ENCODE assay signal across 27 cellular contexts in genomic region chr20:13841206-13841605, GRCh38.
"Had no signal": no experiment of that assay in that cellular context is flagged by ENCODE, and none has a peak within 500 bp of the region (broad histone marks: within the 10 kb centered on the region; RNA-seq: fewer than 3 reads in every experiment).

No MANE protein-coding gene starts in this region.

- H3K9me3 Mint-ChIP-seq: activated B cell treated with CpG ODN at 0.5 μM for 24 hours; activated CD8-positive, alpha-beta T cell treated with anti-CD3 and anti-CD28 coated beads for 36 hours; activated naive CD4-positive, alpha-beta T cell treated with anti-CD3 and anti-CD28 coated beads, Interleukin-2, amount 10 ng/mL, durations not matched to agents 7 days and 5 days; activated naive CD4-positive, alpha-beta T cell treated with anti-CD3 and anti-CD28 coated beads, Interleukin-2, amount 50 U/mL, for 72 hours; activated naive CD8-positive, alpha-beta T cell treated with anti-CD3 and anti-CD28 coated beads, Interleukin-2, amount 10 ng/mL, durations not matched to agents 7 days and 5 days; activated T-cell treated with anti-CD3 and anti-CD28 coated beads, Interleukin-2, amount 50 U/mL, for 4 hours; activated T-helper 1 cell treated with anti-CD3 and anti-CD28 coated beads, Interleukin-12 subunit alpha, Interleukin-12 subunit beta, Interleukin-2, Interleukin-4 antibody, amounts not matched to agents 30 ng/mL and 10 ng/mL and 1 ng/mL, durations not matched to agents 14 hours and 24 hours and 36 hours; activated T-helper 2 cell treated with anti-CD3 and anti-CD28 coated beads, Interferon-gamma antibody, Interleukin-2, Interleukin-4, amounts not matched to agents 10 μg/mL and 5 μg/mL and 100 μg/mL, durations not matched to agents 14 hours and 24 hours and 36 hours; brain; effector memory CD8-positive, alpha-beta T cell; T-helper 2 cell treated with Interferon-gamma antibody and Interleukin-4, amounts not matched to agents 5 μg/mL and 100 μg/mL, for 36 hours had no signal

- H3K36me3 Mint-ChIP-seq: activated naive CD4-positive, alpha-beta T cell treated with anti-CD3 and anti-CD28 coated beads, Interleukin-2, amount 10 ng/mL, durations not matched to agents 7 days and 5 days; activated naive CD4-positive, alpha-beta T cell treated with anti-CD3 and anti-CD28 coated beads, Interleukin-2, amount 50 U/mL, for 72 hours; activated naive CD8-positive, alpha-beta T cell treated with anti-CD3 and anti-CD28 coated beads, Interleukin-2, amount 10 ng/mL, durations not matched to agents 7 days and 5 days; brain had no signal

- H3K27ac Mint-ChIP-seq: activated B cell treated with CpG ODN at 0.5 μM for 24 hours; activated CD8-positive, alpha-beta T cell treated with anti-CD3 and anti-CD28 coated beads for 36 hours; activated naive CD4-positive, alpha-beta T cell treated with anti-CD3 and anti-CD28 coated beads, Interleukin-2, amount 10 ng/mL, durations not matched to agents 7 days and 5 days; activated naive CD4-positive, alpha-beta T cell treated with anti-CD3 and anti-CD28 coated beads, Interleukin-2, amount 50 U/mL, for 72 hours; activated naive CD8-positive, alpha-beta T cell treated with anti-CD3 and anti-CD28 coated beads, Interleukin-2, amount 10 ng/mL, durations not matched to agents 7 days and 5 days; activated T-helper 1 cell treated with anti-CD3 and anti-CD28 coated beads, Interleukin-12 subunit alpha, Interleukin-12 subunit beta, Interleukin-2, Interleukin-4 antibody, amounts not matched to agents 30 ng/mL and 10 ng/mL and 1 ng/mL, durations not matched to agents 14 hours and 24 hours and 36 hours; activated T-helper 2 cell treated with anti-CD3 and anti-CD28 coated beads, Interferon-gamma antibody, Interleukin-2, Interleukin-4, amounts not matched to agents 10 μg/mL and 5 μg/mL and 100 μg/mL, durations not matched to agents 14 hours and 24 hours and 36 hours; brain; effector memory CD8-positive, alpha-beta T cell; T-helper 2 cell treated with Interferon-gamma antibody and Interleukin-4, amounts not matched to agents 5 μg/mL and 100 μg/mL, for 36 hours had no signal

- H3K4me1 Mint-ChIP-seq: activated B cell treated with CpG ODN at 0.5 μM for 24 hours; activated naive CD4-positive, alpha-beta T cell treated with anti-CD3 and anti-CD28 coated beads, Interleukin-2, amount 10 ng/mL, durations not matched to agents 7 days and 5 days; activated naive CD8-positive, alpha-beta T cell treated with anti-CD3 and anti-CD28 coated beads, Interleukin-2, amount 10 ng/mL, durations not matched to agents 7 days and 5 days; brain had no signal

- H3K4me3 Mint-ChIP-seq: activated B cell treated with CpG ODN at 0.5 μM for 24 hours; activated CD8-positive, alpha-beta T cell treated with anti-CD3 and anti-CD28 coated beads for 36 hours; activated naive CD4-positive, alpha-beta T cell treated with anti-CD3 and anti-CD28 coated beads, Interleukin-2, amount 10 ng/mL, durations not matched to agents 7 days and 5 days; activated naive CD8-positive, alpha-beta T cell treated with anti-CD3 and anti-CD28 coated beads, Interleukin-2, amount 10 ng/mL, durations not matched to agents 7 days and 5 days; activated T-cell treated with anti-CD3 and anti-CD28 coated beads, Interleukin-2, amount 50 U/mL, for 4 hours; activated T-helper 1 cell treated with anti-CD3 and anti-CD28 coated beads, Interleukin-12 subunit alpha, Interleukin-12 subunit beta, Interleukin-2, Interleukin-4 antibody, amounts not matched to agents 30 ng/mL and 10 ng/mL and 1 ng/mL, durations not matched to agents 14 hours and 24 hours and 36 hours; brain; effector memory CD8-positive, alpha-beta T cell; T-helper 2 cell treated with Interferon-gamma antibody and Interleukin-4, amounts not matched to agents 5 μg/mL and 100 μg/mL, for 36 hours had no signal

- DNase-seq: activated B cell treated with CpG ODN at 0.5 μM for 24 hours; activated CD4-positive, alpha-beta T cell treated with anti-CD3 and anti-CD28 coated beads for 48 hours; activated CD4-positive, alpha-beta T cell treated with anti-CD3 and anti-CD28 coated beads, Interleukin-2, amount 50 U/mL, for 1 hour; activated CD4-positive, alpha-beta T cell treated with anti-CD3 and anti-CD28 coated beads, Interleukin-2, amount 50 U/mL, for 48 hours; activated CD8-positive, alpha-beta memory T cell treated with anti-CD3 and anti-CD28 coated beads for 24 hours; activated CD8-positive, alpha-beta T cell treated with anti-CD3 and anti-CD28 coated beads for 36 hours; activated effector memory CD4-positive, alpha-beta T cell treated with anti-CD3 and anti-CD28 coated beads, Interleukin-2, amount 50 U/mL, for 16 hours; activated naive CD4-positive, alpha-beta T cell treated with anti-CD3 and anti-CD28 coated beads, Interleukin-2, amount 10 ng/mL, durations not matched to agents 7 days and 5 days; activated naive CD8-positive, alpha-beta T cell treated with anti-CD3 and anti-CD28 coated beads, Interleukin-2, amount 10 ng/mL, durations not matched to agents 7 days and 5 days; activated T-cell treated with anti-CD3 and anti-CD28 coated beads, Interleukin-2, amount 50 U/mL, for 4 hours; cortex of kidney; dermis blood vessel endothelial cell; effector CD4-positive, alpha-beta T cell; effector memory CD8-positive, alpha-beta T cell; erythroblast; foreskin keratinocyte; gastrocnemius medialis; glutamatergic neuron; heart left ventricle; hypothalamus; T1000; WERI-Rb-1 had no signal
